In the genomic region with DNA sequence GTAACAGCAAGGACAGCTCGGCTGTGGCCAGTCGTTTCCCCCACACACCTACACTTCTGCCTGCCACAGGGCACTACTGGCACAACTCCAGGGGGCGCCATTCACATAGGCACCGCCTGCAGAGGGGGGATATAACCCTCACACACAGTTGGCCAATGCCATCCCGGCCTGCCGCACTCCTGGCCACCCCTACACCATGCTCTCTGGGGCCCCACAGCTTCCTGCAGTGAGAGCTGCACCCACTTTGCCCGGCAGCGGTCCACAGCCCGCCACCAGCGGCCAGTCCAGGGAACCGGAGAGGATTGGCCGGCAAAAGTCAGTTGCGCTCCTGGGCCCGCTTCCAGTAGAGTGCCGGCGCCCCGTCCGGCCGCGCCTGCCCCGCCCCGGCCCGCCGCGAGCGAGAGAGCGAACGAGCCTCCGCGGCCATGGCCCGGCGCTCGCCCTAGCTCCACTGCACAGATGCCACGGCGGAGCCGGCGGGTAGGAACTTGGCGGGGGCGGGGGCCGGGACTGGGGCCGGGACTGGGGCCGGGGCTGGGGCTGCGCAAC, we compare ENCODE assay signal across 8 cellular contexts. TPM values are rescaled to one million over a fixed set of nuclear protein-coding genes. Genes with fewer than 3 reads are reported as not detected.
A peak's percentile ranks its signal among the peaks of the same experiment; 100 is the strongest.
DNase-seq lines count a peak whose midpoint lies in the region; ATAC-seq and TF ChIP-seq lines count a peak whose summit lies in the region.

No MANE protein-coding gene starts in this region.

- CTCF ChIA-PET in PC-3 (lab: Charles Lee): interaction anchor here (0.5 to 0.8 kb wide), 4 partner anchors 19 to 428 kb away, joined by 3 to 8 read pairs (median 6); partner anchors contain the start of gene SUSD2

- peak overlapping the region; percentile 97 for H3K4me2 ChIP-seq in PC-3 (ENCODE audit: low read length)

- intact Hi-C loops in PC-3 (cut with micrococcal nuclease): no loop called here
- intact Hi-C loops in upper lobe of right lung (cut with DNase I): no loop called here

- no peaks in the 10 kb centered on the region for H3K9me2 ChIP-seq in PC-3 (replicated peaks; ENCODE audit: low read length)

- H3K27ac ChIP-seq in PC-3 (ENCODE audit: low read length) (no peak overlapping the region), foreskin keratinocyte (no peak overlapping the region), upper lobe of right lung (peak overlapping the region; percentile 86)

- POLR2A ChIA-PET in PC-3 (lab: Charles Lee; ENCODE audit: unreplicated experiment): no interaction called here

- BruUV-seq in PC-3 (replicated peaks; lab: Mats Ljungman, UMichigan): no TSS peak

- peaks cover 3% of the 10 kb centered on the region for H3K36me3 Mint-ChIP-seq in nephron (ENCODE audit: low read depth)

- no peaks in the 10 kb centered on the region for H3K36me3 ChIP-seq in PC-3 (ENCODE audit: low read depth, low read length)
- H3K36me3 ChIP-seq in upper lobe of right lung: no peaks in the 10 kb centered on the region

- H3K4me3 ChIP-seq in PC-3 (ENCODE audit: low read length) (peak overlapping the region; percentile 71), upper lobe of right lung (peak overlapping the region; percentile 81)

- peak; percentile 66 for TF ChIP-seq CTCF in PC-3 (conservative IDR thresholded peaks at IDR 0.05; ENCODE audit: low read depth, low read length)
- peak; percentile 54 for TF ChIP-seq CTCF in foreskin keratinocyte (conservative IDR thresholded peaks at IDR 0.05)
- TF ChIP-seq CTCF in nephron (IDR thresholded peaks at IDR 0.05; ENCODE audit: unreplicated experiment in 3 of 3): peak; percentile 29 to 45 (median 33)
- TF ChIP-seq CTCF in upper lobe of right lung (IDR thresholded peaks at IDR 0.05): peak; percentile 56

- peak overlapping the region in 2 of 3 experiments; percentile 61 to 64 for H3K27ac Mint-ChIP-seq in nephron

- H3F3A ChIP-seq in PC-3 (ENCODE audit: low read length, unreplicated experiment): no peaks in the 10 kb centered on the region

- H3K9me3 ChIP-seq in PC-3 (ENCODE audit: low read length): no peaks in the 10 kb centered on the region
- H3K9me3 ChIP-seq in upper lobe of right lung: no peaks in the 10 kb centered on the region

- DNase-seq in NCI-H748 (lab: John Stamatoyannopoulos, UW; ENCODE audit: unreplicated experiment): peak; percentile 18
- DNase-seq in NCI-H748 treated with DMSO at 0.1 percent for 48 hours (lab: John Stamatoyannopoulos, UW): no peak
- DNase-seq in PC-3: peak; percentile 51
- peak; percentile 84 for DNase-seq in activated effector memory CD4-positive, alpha-beta T cell treated with anti-CD3 and anti-CD28 coated beads, Interleukin-2, amount 50 U/mL, for 16 hours
- peak in 1 of 2 donors; percentile 8 for DNase-seq in foreskin keratinocyte
- peak; percentile 92 for DNase-seq in upper lobe of right lung

- H4K20me1 ChIP-seq in PC-3 (ENCODE audit: low read length): no peaks in the 10 kb centered on the region

- H3K4me3 Mint-ChIP-seq in nephron: peak overlapping the region; percentile 74 to 80 (median 76)

- peaks cover 6% of the 10 kb centered on the region for H3K4me1 ChIP-seq in PC-3 (ENCODE audit: insufficient read depth, low read length)
- peaks cover 3% of the 10 kb centered on the region for H3K4me1 ChIP-seq in foreskin keratinocyte
- peaks cover 65% of the 10 kb centered on the region for H3K4me1 ChIP-seq in upper lobe of right lung

- no peak overlapping the region for H2AFZ ChIP-seq in PC-3 (ENCODE audit: low read length)

- ATAC-seq in HG02943 (IDR thresholded peaks at IDR 0.05; ENCODE audit: low read depth, unreplicated experiment): peak; percentile 31
- ATAC-seq in PC-3: peak; percentile 68
- peak; percentile 46 for ATAC-seq in foreskin keratinocyte
- ATAC-seq in upper lobe of right lung: peak; percentile 73

- H3K27me3 ChIP-seq in PC-3 (ENCODE audit: low read length): no peaks in the 10 kb centered on the region
- H3K27me3 ChIP-seq in foreskin keratinocyte: no peaks in the 10 kb centered on the region
- no peaks in the 10 kb centered on the region for H3K27me3 ChIP-seq in upper lobe of right lung

- peaks cover 14% of the 10 kb centered on the region for H3K27me3 Mint-ChIP-seq in nephron (ENCODE audit: low read depth)

- no peaks in the 10 kb centered on the region for H3K9me3 Mint-ChIP-seq in nephron

- peaks cover 28% of the 10 kb centered on the region for H3K4me1 Mint-ChIP-seq in nephron

- H3K79me2 ChIP-seq in PC-3 (ENCODE audit: low read length): no peaks in the 10 kb centered on the region

- H3K9ac ChIP-seq in PC-3 (ENCODE audit: low read length): 0 out of 2 replicates have a peak overlapping the region, but pooled peaks have one; percentile 14

RNA-seq across cellular contexts. Expression of gene SUSD2, which starts 25.6 kb away (rescaled TPM):
- total RNA-seq in PC-3 (2014; rRNA removed): 1.3 and 1.6 TPM in 2 replicates
- 0.03 and 0.04 TPM in 2 replicates for total RNA-seq in foreskin keratinocyte
- 0.04 TPM in 1 of 2 replicates, not detected in the other for polyA plus RNA-seq in foreskin keratinocyte
- 277 TPM for total RNA-seq in upper lobe of right lung

Comparison
In these comparisons a context has a peak if more than half of its experiments do, and no peak if none do; other contexts are left out.
1. RNA of gene SUSD2, which starts 25.6 kb away (total RNA-seq): 277 TPM in upper lobe of right lung (single experiment); 1.3 to 1.6 TPM in PC-3 and 0.03 to 0.04 TPM in foreskin keratinocyte; every median in the first group is over 100 times any median in the second.
2. Peak in every context shown above with its lines, with median percentiles within 50 percentile points of each other: ATAC-seq and CTCF ChIP-seq.